8 cellular contexts compared by ENCODE assay signal in genomic region chr5:177134653-177135225, GRCh38. TPM values are rescaled to one million over a fixed set of nuclear protein-coding genes. Genes with fewer than 3 reads are reported as not detected.
DNase-seq lines count a peak whose midpoint lies in the region; ATAC-seq and TF ChIP-seq lines count a peak whose summit lies in the region.

No MANE protein-coding gene starts in this region.

- no peaks in the 10 kb centered on the region for H3K9me3 ChIP-seq in CD8-positive, alpha-beta memory T cell (ENCODE audit: low read length)

- ATAC-seq in natural killer cell: no peak

- peaks cover 3 to 40% (median 9%) of the 10 kb centered on the region in 3 donors for H3K36me3 Mint-ChIP-seq in CD8-positive, alpha-beta memory T cell
- H3K36me3 Mint-ChIP-seq in chondrocyte (ENCODE audit: low read depth) (peaks cover 15% of the 10 kb centered on the region), natural killer cell (peaks cover 8% of the 10 kb centered on the region)

- peak overlapping the region; percentile 65 for H3K4me3 ChIP-seq in CD8-positive, alpha-beta memory T cell (ENCODE audit: low read length)

- H3K36me3 ChIP-seq in CD8-positive, alpha-beta memory T cell (ENCODE audit: insufficient read depth, low read length): peaks cover 21% of the 10 kb centered on the region

- no peaks in the 10 kb centered on the region for H3K27me3 Mint-ChIP-seq in CD8-positive, alpha-beta memory T cell
- H3K27me3 Mint-ChIP-seq in chondrocyte (ENCODE audit: low read depth): no peaks in the 10 kb centered on the region
- no peaks in the 10 kb centered on the region for H3K27me3 Mint-ChIP-seq in natural killer cell (ENCODE audit: low read depth in 2 of 2)

- H3K27me3 ChIP-seq in CD8-positive, alpha-beta memory T cell (ENCODE audit: insufficient read depth, low read length, poor library complexity, severe bottlenecking): no peaks in the 10 kb centered on the region

- peaks cover 57% of the 10 kb centered on the region for H3K4me1 ChIP-seq in CD8-positive, alpha-beta memory T cell (ENCODE audit: insufficient read depth, low read length)

- no peaks in the 10 kb centered on the region for H3K9me3 Mint-ChIP-seq in CD8-positive, alpha-beta memory T cell
- H3K9me3 Mint-ChIP-seq in chondrocyte (ENCODE audit: low read depth) (no peaks in the 10 kb centered on the region), natural killer cell (no peaks in the 10 kb centered on the region)

- no peak for DNase-seq in CD8-positive, alpha-beta memory T cell
- DNase-seq in NAMALWA (ENCODE audit: low spot score) (peak; percentile 25), chondrocyte (ENCODE audit: low spot score) (peak; percentile 7), natural killer cell (no peak), Ammon's horn (ENCODE audit: low spot score) (no peak), GDM1 (lab: John Stamatoyannopoulos, UW) (no peak), NCI-H524 treated with DMSO at 0.1 percent for 48 hours (lab: John Stamatoyannopoulos, UW) (no peak), GM13976 (ENCODE audit: low spot score) (no peak)

- TF ChIP-seq CTCF in chondrocyte (IDR thresholded peaks at IDR 0.05) (no peak), natural killer cell (IDR thresholded peaks at IDR 0.05) (no peak), GM13976 (IDR thresholded peaks at IDR 0.05; ENCODE audit: borderline replicate concordance, control extremely low read depth, extremely low read depth, insufficient read depth, missing control alignments) (no peak)

- in situ Hi-C loops in GM13976 (cut with MboI; ENCODE audit: low sequenced_read_pairs, unreplicated experiment): no loop called here

- peaks cover 41 to 53% (median 43%) of the 10 kb centered on the region in 3 donors for H3K4me1 Mint-ChIP-seq in CD8-positive, alpha-beta memory T cell
- H3K4me1 Mint-ChIP-seq in chondrocyte (ENCODE audit: low read depth) (peaks cover 43% of the 10 kb centered on the region), natural killer cell (peaks cover 35 to 38% of the 10 kb centered on the region in 2 donors)

- intact Hi-C loops in natural killer cell (cut with micrococcal nuclease): no loop called here

- CTCF ChIA-PET in CD8-positive, alpha-beta memory T cell (lab: Charles Lee): interaction anchor here (0.7 to 5.1 kb wide), 2 partner anchors 21 to 51 kb away, joined by 3 to 30 read pairs; no protein-coding TSS in a partner anchor

- POLR2A ChIA-PET in CD8-positive, alpha-beta memory T cell (lab: Charles Lee): interaction anchor here (0.6 to 2.9 kb wide), 3 partner anchors 21 to 1338 kb away, joined by 3 to 16 read pairs (median 4); no protein-coding TSS in a partner anchor

- H3K4me3 Mint-ChIP-seq in CD8-positive, alpha-beta memory T cell: peak overlapping the region; percentile 82 to 93 (median 88)
- H3K4me3 Mint-ChIP-seq in chondrocyte (ENCODE audit: unreplicated experiment) (peak overlapping the region; percentile 81), natural killer cell (peak overlapping the region; percentile 89)

- H3K27ac ChIP-seq in CD8-positive, alpha-beta memory T cell (ENCODE audit: low read depth, low read length): peak overlapping the region; percentile 13

- peak overlapping the region; percentile 19 to 97 (median 90) for H3K27ac Mint-ChIP-seq in CD8-positive, alpha-beta memory T cell
- peak overlapping the region; percentile 84 for H3K27ac Mint-ChIP-seq in chondrocyte (ENCODE audit: unreplicated experiment)
- peak overlapping the region; percentile 69 to 90 for H3K27ac Mint-ChIP-seq in natural killer cell

RNA-seq across cellular contexts. Expression of gene NSD1, which starts 1.2 kb away (rescaled TPM):
- total RNA-seq in CD8-positive, alpha-beta memory T cell: 10 to 100 TPM; 86.7 to 93.1 TPM
- 48.7 TPM for polyA plus RNA-seq in CD8-positive, alpha-beta memory T cell
- total RNA-seq in chondrocyte: 64.0 to 77.0 TPM (median 67.3 TPM) in 3 replicates
- total RNA-seq in natural killer cell: 100 to 1,000 TPM; 117 to 147 (median 143) TPM

RNA-seq across cellular contexts. Expression of gene FGFR4, which starts 48.0 kb away (rescaled TPM):
- total RNA-seq in CD8-positive, alpha-beta memory T cell: 1 to 10 TPM in 1 of 2 experiments, under 1 TPM in 1; 0.42 to 1.2 TPM
- polyA plus RNA-seq in CD8-positive, alpha-beta memory T cell: 0.29 TPM
- total RNA-seq in chondrocyte (0.27 to 1.9 TPM (median 1.1 TPM) in 3 replicates), natural killer cell (1 to 10 TPM in 2 of 3 donors, under 1 TPM in 1; 0.72 to 1.5 (median 1.3) TPM)

Comparison
In these comparisons a context has a peak if more than half of its experiments do, and no peak if none do; other contexts are left out.
1. DNase-seq: peak in NAMALWA (single experiment) and chondrocyte (single experiment); none in CD8-positive, alpha-beta memory T cell (0 of 5), natural killer cell (single experiment), Ammon's horn (single experiment), GDM1 (single experiment), NCI-H524 treated with DMSO at 0.1 percent for 48 hours (single experiment) and GM13976 (single experiment).
2. Peak in every context shown above with its lines, with median percentiles within 50 percentile points of each other: H3K27ac Mint-ChIP-seq and H3K4me3 Mint-ChIP-seq.